In genomic region chr16:84643677-84644076, GRCh38 we compare ENCODE assay signal across 10 cellular contexts. TPM values are rescaled to one million over a fixed set of nuclear protein-coding genes. Genes with fewer than 3 reads are reported as not detected.
DNase-seq lines count a peak whose midpoint lies in the region; ATAC-seq and TF ChIP-seq lines count a peak whose summit lies in the region.
"Had no signal": no experiment of that assay in that cellular context is flagged by ENCODE, and none has a peak within 500 bp of the region (broad histone marks: within the 10 kb centered on the region; RNA-seq: fewer than 3 reads in every experiment).

No MANE protein-coding gene starts in this region.

- H3K9me3 ChIP-seq in psoas muscle: no peaks in the 10 kb centered on the region

- DNase-seq in GM12865 (ENCODE audit: low read depth): peak; percentile 42
- DNase-seq in NCI-H69 (lab: John Stamatoyannopoulos, UW): peak; percentile 81
- peak; percentile 70 for DNase-seq in epithelial cell of esophagus (ENCODE audit: low read depth)
- DNase-seq in psoas muscle: no peak
- no peak for DNase-seq in activated CD4-positive, alpha-beta T cell treated with anti-CD3 and anti-CD28 coated beads, Interleukin-2, amount 50 U/mL, for 48 hours
- no peak for DNase-seq in cerebellar nuclear complex (lab: John Stamatoyannopoulos, UW)
- DNase-seq in KG1 (lab: John Stamatoyannopoulos, UW): no peak
- DNase-seq in glomerular visceral epithelial cell (ENCODE audit: extremely low spot score): no peak
- DNase-seq: activated effector memory CD4-positive, alpha-beta T cell treated with anti-CD3 and anti-CD28 coated beads, Interleukin-2, amount 50 U/mL, for 16 hours; effector CD4-positive, alpha-beta T cell had no signal

- H3K27ac ChIP-seq in psoas muscle: peak overlapping the region; percentile 67

- WGBS in psoas muscle, 3 donors: 40 to 57% (median 53%) methylated on average over 4 of the region's 4 CpGs

- peak in 1 of 4 donors; percentile 15 for ATAC-seq in psoas muscle

- no peak overlapping the region for H3K4me3 ChIP-seq in GM12865 (ENCODE audit: low read depth, low read length)
- no peak overlapping the region for H3K4me3 ChIP-seq in epithelial cell of esophagus (ENCODE audit: low read length)
- H3K4me3 ChIP-seq in psoas muscle: no peak overlapping the region

- peaks cover 11% of the 10 kb centered on the region for H3K4me1 ChIP-seq in psoas muscle

- TF ChIP-seq CTCF in GM12865 (IDR thresholded peaks at IDR 0.05; ENCODE audit: insufficient read depth, low read depth, low read length, missing control alignments) (no peak), epithelial cell of esophagus (IDR thresholded peaks at IDR 0.05; ENCODE audit: insufficient read depth, low read depth, low read length, missing control alignments) (no peak), psoas muscle (IDR thresholded peaks at IDR 0.05) (no peak)

- H3K36me3 ChIP-seq in psoas muscle (ENCODE audit: insufficient read depth in 1 of 2, low read depth in 1 of 2): no peaks in the 10 kb centered on the region

- peaks cover 0 to 4% (median 0%) of the 10 kb centered on the region in 3 donors for H3K27me3 ChIP-seq in psoas muscle (ENCODE audit: insufficient read depth in 3 of 3, low read length in 2 of 3)

- intact Hi-C loops in psoas muscle (cut with DNase I): no loop called here

RNA-seq across cellular contexts. Expression of gene KLHL36, which starts 4.6 kb away (rescaled TPM):
- total RNA-seq in psoas muscle: 10 to 100 TPM; 13.1 to 19.3 (median 15.9) TPM
- polyA plus RNA-seq in psoas muscle: 10 to 100 TPM in 2 of 3 donors, 1 to 10 TPM in 1; 5.9 to 11.2 (median 11.1) TPM

RNA-seq across cellular contexts. Expression of gene COTL1, which starts 25.8 kb away (rescaled TPM):
- 10 to 100 TPM in 2 of 4 donors, 1 to 10 TPM in 2; 7.0 to 11.9 (median 10.4) TPM for total RNA-seq in psoas muscle
- 10 to 100 TPM in 1 of 3 donors, 1 to 10 TPM in 2; 6.1 to 44.5 (median 7.1) TPM for polyA plus RNA-seq in psoas muscle

RNA-seq across cellular contexts. Expression of gene USP10, which starts 56.1 kb away (rescaled TPM):
- total RNA-seq in psoas muscle: 10 to 100 TPM; 57.1 to 93.0 (median 78.9) TPM
- 10 to 100 TPM; 33.9 to 69.5 (median 69.2) TPM for polyA plus RNA-seq in psoas muscle

Comparison
In these comparisons a context has a peak if more than half of its experiments do, and no peak if none do; other contexts are left out.
1. DNase-seq: peak in GM12865 (single experiment), NCI-H69 (single experiment) and epithelial cell of esophagus (single experiment); none in psoas muscle (0 of 2), activated CD4-positive, alpha-beta T cell treated with anti-CD3 and anti-CD28 coated beads, Interleukin-2, amount 50 U/mL, for 48 hours (0 of 2), cerebellar nuclear complex (0 of 2), KG1 (single experiment) and glomerular visceral epithelial cell (single experiment).